8 cellular contexts compared by ENCODE assay signal in genomic region chr9:114082017-114082735, GRCh38. TPM values are rescaled to one million over a fixed set of nuclear protein-coding genes. Genes with fewer than 3 reads are reported as not detected.
DNase-seq lines count a peak whose midpoint lies in the region; ATAC-seq, FAIRE-seq and TF ChIP-seq lines count a peak whose summit lies in the region.

No MANE protein-coding gene starts in this region.

- H3K36me3 Mint-ChIP-seq in activated naive CD8-positive, alpha-beta T cell treated with anti-CD3 and anti-CD28 coated beads for 36 hours: no peaks in the 10 kb centered on the region

- no peak overlapping the region for H3K4me3 Mint-ChIP-seq in activated naive CD8-positive, alpha-beta T cell treated with anti-CD3 and anti-CD28 coated beads for 36 hours

- peak; percentile 26 for DNase-seq in GF-D8 (lab: John Stamatoyannopoulos, UW)
- peak; percentile 83 for DNase-seq in HFF-Myc (ENCODE audit: extremely low read depth, low read depth)
- DNase-seq in NCI-H1105 (lab: John Stamatoyannopoulos, UW): peak; percentile 67
- DNase-seq in SKM-1 treated with dmso at 0.1 percent for 144 hours (lab: John Stamatoyannopoulos, UW; ENCODE audit: unreplicated experiment): peak; percentile 16
- DNase-seq in activated naive CD8-positive, alpha-beta T cell treated with anti-CD3 and anti-CD28 coated beads for 36 hours: peak; percentile 71
- DNase-seq in Right ventricle myocardium superior: peak; percentile 86
- peak; percentile 93 for DNase-seq in posterior vena cava (ENCODE audit: low spot score)
- peak; percentile 82 for DNase-seq in urothelium cell line (ENCODE audit: low spot score)

- peak; percentile 95 for TF ChIP-seq CTCF in HFF-Myc (IDR thresholded peaks at IDR 0.05; ENCODE audit: low read depth, low read length, missing control alignments)

- no peak overlapping the region for H3K27ac Mint-ChIP-seq in activated naive CD8-positive, alpha-beta T cell treated with anti-CD3 and anti-CD28 coated beads for 36 hours

- ATAC-seq in Right ventricle myocardium superior (ENCODE audit: poor library complexity): peak; percentile 95

- no peaks in the 10 kb centered on the region for H3K4me1 Mint-ChIP-seq in activated naive CD8-positive, alpha-beta T cell treated with anti-CD3 and anti-CD28 coated beads for 36 hours

- no peaks in the 10 kb centered on the region for H3K27me3 Mint-ChIP-seq in activated naive CD8-positive, alpha-beta T cell treated with anti-CD3 and anti-CD28 coated beads for 36 hours

- FAIRE-seq in urothelium cell line (lab: Jason Lieb, UNC): no peak

- intact Hi-C loops in Right ventricle myocardium superior (cut with DNase I) (loop anchor here (2.0 kb wide), 1 partner anchor 209 kb away; no protein-coding TSS in a partner anchor), posterior vena cava (cut with DNase I) (loop anchor here in 1 of 2 donors (5.0 kb wide), 1 partner anchor 205 kb away; no protein-coding TSS in a partner anchor)

- no peaks in the 10 kb centered on the region for H3K9me3 Mint-ChIP-seq in activated naive CD8-positive, alpha-beta T cell treated with anti-CD3 and anti-CD28 coated beads for 36 hours

- H3K4me3 ChIP-seq in HFF-Myc (replicated peaks; ENCODE audit: low read depth, low read length): no peak overlapping the region

RNA-seq across cellular contexts. Expression of gene AMBP, which starts 4.1 kb away (rescaled TPM):
- total RNA-seq in activated naive CD8-positive, alpha-beta T cell treated with anti-CD3 and anti-CD28 coated beads for 36 hours: not detected
- total RNA-seq in Right ventricle myocardium superior (0.51 TPM), posterior vena cava (under 1 TPM in 1 of 2 donors, not detected in 1; 0.65 TPM)

RNA-seq across cellular contexts. Expression of gene KIF12, which starts 16.9 kb away (rescaled TPM):
- total RNA-seq in activated naive CD8-positive, alpha-beta T cell treated with anti-CD3 and anti-CD28 coated beads for 36 hours: not detected
- total RNA-seq in Right ventricle myocardium superior (not detected), posterior vena cava (not detected)

Comparison
In these comparisons a context has a peak if more than half of its experiments do, and no peak if none do; other contexts are left out.
1. DNase-seq: peak in every context shown above with its lines; median percentile 93 in posterior vena cava; 86 in Right ventricle myocardium superior; 83 in HFF-Myc; 82 in urothelium cell line; 71 in activated naive CD8-positive, alpha-beta T cell treated with anti-CD3 and anti-CD28 coated beads for 36 hours; 67 in NCI-H1105; 26 in GF-D8; 16 in SKM-1 treated with dmso at 0.1 percent for 144 hours.